Comparison of ENCODE assay signal across 22 cellular contexts in genomic region chr3:129971368-129972052, GRCh38. TPM values are rescaled to one million over a fixed set of nuclear protein-coding genes. Genes with fewer than 3 reads are reported as not detected.
DNase-seq lines count a peak whose midpoint lies in the region; ATAC-seq, FAIRE-seq and TF ChIP-seq lines count a peak whose summit lies in the region.
"Had no signal": no experiment of that assay in that cellular context is flagged by ENCODE, and none has a peak within 500 bp of the region (broad histone marks: within the 10 kb centered on the region; RNA-seq: fewer than 3 reads in every experiment).

No MANE protein-coding gene starts in this region.

- H3K27ac ChIP-seq in H1 (ENCODE audit: low read depth, low read length): no peak overlapping the region
- H3K27ac ChIP-seq in mesendoderm (ENCODE audit: low read depth, low read length): no peak overlapping the region
- H3K27ac ChIP-seq: BLaER1 treated with 17β-estradiol and CSF1 and Interleukin-3, amounts not matched to agents 10 nM and 100 nM had no signal

- H3K14ac ChIP-seq in H1 (ENCODE audit: insufficient read length): no peak overlapping the region

- H3K4me3 ChIP-seq in H1 (ENCODE audit: extremely low read depth in 1 of 4, insufficient read depth in 2 of 4, low read depth in 3 of 4, low read length in 4 of 4) (peak overlapping the region in 3 of 4 experiments; percentile 7 to 42 (median 26); a peak in 4 of 8 replicates), mesendoderm (ENCODE audit: low read length) (no peak overlapping the region)
- H3K4me3 ChIP-seq: BLaER1 treated with 17β-estradiol and CSF1 and Interleukin-3, amounts not matched to agents 10 nM and 100 nM; GM12878 had no signal

- H3K4me1 ChIP-seq in H1 (replicated peaks in 1 of 4; ENCODE audit: control insufficient read depth in 3 of 4, insufficient read depth in 4 of 4, low read length in 3 of 4) (peaks cover 0 to 20% (median 11%) of the 10 kb centered on the region in 4 experiments; a peak in 5 of 7 replicates), mesendoderm (ENCODE audit: control insufficient read depth, low read depth, low read length) (no peaks in the 10 kb centered on the region)

- CTCF ChIA-PET in H1 (lab: Charles Lee; ENCODE audit: partially characterized antibody): interaction anchor here (0.7 to 1.7 kb wide), 8 partner anchors 9 to 121 kb away, joined by 3 to 4 read pairs (median 3); no protein-coding TSS in a partner anchor

- no peak overlapping the region for H2BK20ac ChIP-seq in H1 (ENCODE audit: low read length)

- peaks cover 0 to 3% (median 0%) of the 10 kb centered on the region in 4 experiments; a peak in 1 of 8 replicates for H3K36me3 ChIP-seq in H1 (ENCODE audit: control insufficient read depth in 2 of 4, insufficient read depth in 4 of 4, low read length in 3 of 4)
- no peaks in the 10 kb centered on the region for H3K36me3 ChIP-seq in mesendoderm (ENCODE audit: control insufficient read depth, insufficient read depth, low read length)
- H3K36me3 ChIP-seq: BLaER1 treated with 17β-estradiol and CSF1 and Interleukin-3, amounts not matched to agents 10 nM and 100 nM had no signal

- WGBS in H1 (ENCODE audit: extremely low coverage in 1 of 2, insufficient coverage in 1 of 2, insufficient read length in 1 of 2, insufficient replicate concordance in 2 of 2, low coverage in 1 of 2, low lambda C conversion rate in 2 of 2, missing lambda C conversion rate in 1 of 2), 2 experiments: 18% methylated on average over 5 of the region's 6 CpGs; no CpG with 5 or more reads in 1 of the 2 experiments
- no CpG with 5 or more reads among the region's 6 CpGs for WGBS in mesendoderm (ENCODE audit: extremely low coverage, insufficient coverage, low lambda C conversion rate)

- no peaks in the 10 kb centered on the region for H3K36me3 Mint-ChIP-seq in natural killer cell treated with Interleukin-12 subunit alpha and Interleukin-12 subunit beta and Interleukin-15 and Interleukin-18, amount 100 ng/mL, for 72 hours

- no peak overlapping the region for H3K23ac ChIP-seq in H1 (ENCODE audit: insufficient read length)
- H3K23ac ChIP-seq in mesendoderm (ENCODE audit: low read length): no peak overlapping the region

- DNase-seq in DMS53 (lab: John Stamatoyannopoulos, UW) (peak; percentile 54), HuH-7 (ENCODE audit: low spot score) (peak; percentile 43), H1 (ENCODE audit: low read depth in 1 of 2, low spot score in 2 of 2) (peak in 1 of 2 experiments; percentile 61), mesendoderm (peak; percentile 26), Right ventricle myocardium superior (no peak), SKM-1 treated with dmso at 0.1 percent for 144 hours (lab: John Stamatoyannopoulos, UW; ENCODE audit: unreplicated experiment) (no peak), ecto neural progenitor cell (ENCODE audit: low spot score) (no peak)
- no peak for DNase-seq in natural killer cell treated with Interleukin-12 subunit alpha and Interleukin-12 subunit beta and Interleukin-15 and Interleukin-18, amount 100 ng/mL, for 72 hours (ENCODE audit: low spot score)
- DNase-seq: DMS 273 treated with DMSO at 0.1 percent for 48 hours, HFFc6, KBM-7, NCI-H1092, NCI-H226, NCI-H774, T-helper 17 cell had no signal

- H3K27me3 ChIP-seq in H1 (replicated peaks in 1 of 4; ENCODE audit: control insufficient read depth in 3 of 4, extremely low read depth in 1 of 4, insufficient read depth in 3 of 4, low read length in 3 of 4): peaks cover 63 to 98% (median 96%) of the 10 kb centered on the region in 4 experiments
- peaks cover 39% of the 10 kb centered on the region for H3K27me3 ChIP-seq in mesendoderm (ENCODE audit: insufficient read depth, low read length, poor library complexity)

- no peak for TF ChIP-seq EP300 in H1 (IDR thresholded peaks at IDR 0.05; ENCODE audit: borderline replicate concordance in 1 of 2, low read depth in 2 of 2, low read length in 2 of 2)

- no peak overlapping the region for H4K91ac ChIP-seq in H1 (replicated peaks; ENCODE audit: insufficient read length, low read length)

- no peak overlapping the region for H2BK12ac ChIP-seq in H1 (ENCODE audit: low read depth, low read length)

- ATAC-seq in Right ventricle myocardium superior (ENCODE audit: poor library complexity): no peak
- ATAC-seq in natural killer cell treated with Interleukin-12 subunit alpha and Interleukin-12 subunit beta and Interleukin-15 and Interleukin-18, amount 100 ng/mL, for 72 hours: no peak
- ATAC-seq: GM12878, Panc1, Right ventricle myocardium inferior, SK-N-SH treated with all-trans-retinoic acid at 6 μM for 48 hours, T-helper 17 cell had no signal

- FAIRE-seq in H1 (lab: Jason Lieb, UNC): peak; percentile 13
- FAIRE-seq: GM12878, GM18507 had no signal

- H4K20me1 ChIP-seq in H1 (replicated peaks in 1 of 2; ENCODE audit: control insufficient read depth in 1 of 2, insufficient read depth in 2 of 2, low read length in 2 of 2): peaks cover 3 to 24% of the 10 kb centered on the region in 2 experiments

- no peak overlapping the region for H2BK120ac ChIP-seq in H1 (replicated peaks; ENCODE audit: low read depth, low read length)
- H2BK120ac ChIP-seq in mesendoderm (ENCODE audit: low read depth, low read length): no peak overlapping the region

- no peaks in the 10 kb centered on the region for H3K9me3 ChIP-seq in H1 (ENCODE audit: insufficient read depth in 2 of 2, low read depth in 1 of 2, low read length in 1 of 2)
- H3K9me3 ChIP-seq: BLaER1 treated with 17β-estradiol and CSF1 and Interleukin-3, amounts not matched to agents 10 nM and 100 nM had no signal

- H4K8ac ChIP-seq in H1 (ENCODE audit: extremely low read depth, insufficient read depth, low read length) (no peak overlapping the region), mesendoderm (ENCODE audit: low read depth, low read length) (no peak overlapping the region)

- H2BK5ac ChIP-seq in H1 (ENCODE audit: low read depth, low read length) (no peak overlapping the region), mesendoderm (ENCODE audit: low read length) (no peak overlapping the region)

- H2AK5ac ChIP-seq in H1 (ENCODE audit: low read depth, low read length): no peak overlapping the region
- H2AK5ac ChIP-seq in mesendoderm (ENCODE audit: low read length): no peak overlapping the region

- H3K27me3 Mint-ChIP-seq in natural killer cell treated with Interleukin-12 subunit alpha and Interleukin-12 subunit beta and Interleukin-15 and Interleukin-18, amount 100 ng/mL, for 72 hours: peaks cover 36 to 63% of the 10 kb centered on the region in 2 donors

- H3K18ac ChIP-seq in H1 (ENCODE audit: extremely low read depth, low read length): no peak overlapping the region
- H3K18ac ChIP-seq in mesendoderm (ENCODE audit: low read length): no peak overlapping the region

- H3K79me2 ChIP-seq in H1 (ENCODE audit: control insufficient read depth in 1 of 2, insufficient read depth in 2 of 2, low read length in 2 of 2): no peaks in the 10 kb centered on the region
- H3K79me2 ChIP-seq in mesendoderm (ENCODE audit: control insufficient read depth, insufficient read depth, low read length): no peaks in the 10 kb centered on the region

- TF ChIP-seq POLR2A in H1 (IDR thresholded peaks at IDR 0.05; ENCODE audit: control extremely low read depth in 1 of 2, low read depth in 2 of 2, low read length in 2 of 2): no peak

- no peak overlapping the region for H2BK15ac ChIP-seq in H1 (ENCODE audit: low read length)
- H2BK15ac ChIP-seq in mesendoderm (replicated peaks; ENCODE audit: low read depth): no peak overlapping the region

- no peaks in the 10 kb centered on the region for H3K9me3 Mint-ChIP-seq in natural killer cell treated with Interleukin-12 subunit alpha and Interleukin-12 subunit beta and Interleukin-15 and Interleukin-18, amount 100 ng/mL, for 72 hours
- H3K9me3 Mint-ChIP-seq: HFFc6 had no signal

- peaks cover 8% of the 10 kb centered on the region; the same call in 1 of the 2 replicates for H3K23me2 ChIP-seq in H1 (ENCODE audit: low read depth, low read length)

- H3K4me2 ChIP-seq in H1 (ENCODE audit: insufficient read depth in 1 of 2, low read depth in 2 of 2, low read length in 2 of 2) (peak overlapping the region; percentile 49 to 61), mesendoderm (ENCODE audit: low read length) (no peak overlapping the region)
- H3K4me2 ChIP-seq: BLaER1 treated with 17β-estradiol and CSF1 and Interleukin-3, amounts not matched to agents 10 nM and 100 nM had no signal

- H3K4me1 Mint-ChIP-seq in natural killer cell treated with Interleukin-12 subunit alpha and Interleukin-12 subunit beta and Interleukin-15 and Interleukin-18, amount 100 ng/mL, for 72 hours (ENCODE audit: low read depth in 2 of 2): peaks cover 0 to 3% of the 10 kb centered on the region in 2 donors

- H3K56ac ChIP-seq in H1 (replicated peaks; ENCODE audit: insufficient read length, low read depth, low read length) (no peak overlapping the region), mesendoderm (ENCODE audit: low read length) (no peak overlapping the region)

- H2AFZ ChIP-seq in H1 (ENCODE audit: low read length): no peak overlapping the region

- no peak for TF ChIP-seq CTCF in H1 (IDR thresholded peaks at IDR 0.05; ENCODE audit: control extremely low read depth in 1 of 3, insufficient read depth in 1 of 3, low read depth in 1 of 3, low read length in 3 of 3)

- no peak overlapping the region for H3K4me3 Mint-ChIP-seq in natural killer cell treated with Interleukin-12 subunit alpha and Interleukin-12 subunit beta and Interleukin-15 and Interleukin-18, amount 100 ng/mL, for 72 hours
- H3K4me3 Mint-ChIP-seq: HFFc6, T-helper 17 cell had no signal

- no peak overlapping the region for H4K5ac ChIP-seq in H1 (ENCODE audit: insufficient read length, low read depth, low read length)
- no peak overlapping the region for H4K5ac ChIP-seq in mesendoderm (ENCODE audit: low read length)

- POLR2A ChIA-PET in H1 (lab: Charles Lee; ENCODE audit: partially characterized antibody): interaction anchor here (0.5 to 1.4 kb wide), 5 partner anchors 17 to 776 kb away, joined by 3 to 6 read pairs (median 3); no protein-coding TSS in a partner anchor

- TF ChIP-seq RAD21 in H1 (IDR thresholded peaks at IDR 0.05 in 1 of 2, conservative IDR thresholded peaks at IDR 0.05 in 1 of 2; ENCODE audit: low read depth in 2 of 2, low read length in 2 of 2): no peak

- H3K27ac Mint-ChIP-seq in natural killer cell treated with Interleukin-12 subunit alpha and Interleukin-12 subunit beta and Interleukin-15 and Interleukin-18, amount 100 ng/mL, for 72 hours: no peak overlapping the region
- H3K27ac Mint-ChIP-seq: HFFc6, T-helper 17 cell had no signal

- no peaks in the 10 kb centered on the region for H3K79me1 ChIP-seq in H1 (ENCODE audit: low read depth, low read length)
- no peaks in the 10 kb centered on the region for H3K79me1 ChIP-seq in mesendoderm (ENCODE audit: low read length)

- intact Hi-C loops in Right ventricle myocardium superior (cut with DNase I): no loop called here

- H3K4ac ChIP-seq in H1 (replicated peaks; ENCODE audit: insufficient read length, low read depth, low read length): no peak overlapping the region
- no peak overlapping the region for H3K4ac ChIP-seq in mesendoderm (ENCODE audit: low read depth, low read length)

- H3K9ac ChIP-seq in H1 (replicated peaks in 1 of 4; ENCODE audit: extremely low read depth in 1 of 4, low read depth in 3 of 4, low read length in 3 of 4): no peak overlapping the region
- no peak overlapping the region for H3K9ac ChIP-seq in mesendoderm (ENCODE audit: low read length)
- H3K9ac ChIP-seq: BLaER1 treated with 17β-estradiol and CSF1 and Interleukin-3, amounts not matched to agents 10 nM and 100 nM had no signal

RNA-seq across cellular contexts. Expression of gene TRH, which starts 3.0 kb away (rescaled TPM):
- not detected in 2 replicates for total RNA-seq in H1 (2021; fragmentation: NEBNext Ultra II Directional; extraction: Animal tissue kit (Norgen Biotek cat#: 25700))
- 0.03 TPM in 1 of 2 replicates, not detected in the other for polyA plus RNA-seq in H1 (2011; rRNA removed)
- polyA plus RNA-seq in H1 (2011; cell fraction: cytosol; rRNA removed): not detected
- 0.13 TPM for polyA plus RNA-seq in H1 (2011; cell fraction: nucleus; rRNA removed)
- polyA plus RNA-seq in H1 (2012, experiment 1 of 2): 0.14 to 0.22 TPM in 2 of 4 replicates, not detected in the others
- polyA plus RNA-seq in H1 (2012, experiment 2 of 2): not detected
- 0.08 TPM for polyA plus RNA-seq in H1 (2013, experiment 1 of 2)
- polyA plus RNA-seq in H1 (2013, experiment 2 of 2): 0.17 TPM
- not detected in 2 replicates for polyA minus RNA-seq in H1 (2011; rRNA and poly(A)+ RNA removed)
- not detected for polyA minus RNA-seq in H1 (2011; cell fraction: cytosol; rRNA and poly(A)+ RNA removed)
- polyA minus RNA-seq in H1 (2011; cell fraction: nucleus; rRNA and poly(A)+ RNA removed): not detected
- 1.5 TPM for polyA plus RNA-seq in mesendoderm (2013, experiment 1 of 2)
- 1.4 TPM for polyA plus RNA-seq in mesendoderm (2013, experiment 2 of 2)
- total RNA-seq in Right ventricle myocardium superior: not detected
- not detected for total RNA-seq in natural killer cell treated with Interleukin-12 subunit alpha and Interleukin-12 subunit beta and Interleukin-15 and Interleukin-18, amount 100 ng/mL, for 72 hours
- total RNA-seq: A172, GM12878, HFFc6, Right ventricle myocardium inferior, T-helper 17 cell had no signal
- polyA plus RNA-seq: GM12878 had no signal

Comparison
In these comparisons a context has a peak if more than half of its experiments do, and no peak if none do; other contexts are left out.
1. DNase-seq: peak in DMS53 (single experiment), HuH-7 (single experiment) and mesendoderm (single experiment); none in Right ventricle myocardium superior (single experiment), natural killer cell treated with Interleukin-12 subunit alpha and Interleukin-12 subunit beta and Interleukin-15 and Interleukin-18, amount 100 ng/mL, for 72 hours (single experiment), SKM-1 treated with dmso at 0.1 percent for 144 hours (single experiment) and ecto neural progenitor cell (single experiment).